19 cellular contexts compared by ENCODE assay signal in the genomic region with DNA sequence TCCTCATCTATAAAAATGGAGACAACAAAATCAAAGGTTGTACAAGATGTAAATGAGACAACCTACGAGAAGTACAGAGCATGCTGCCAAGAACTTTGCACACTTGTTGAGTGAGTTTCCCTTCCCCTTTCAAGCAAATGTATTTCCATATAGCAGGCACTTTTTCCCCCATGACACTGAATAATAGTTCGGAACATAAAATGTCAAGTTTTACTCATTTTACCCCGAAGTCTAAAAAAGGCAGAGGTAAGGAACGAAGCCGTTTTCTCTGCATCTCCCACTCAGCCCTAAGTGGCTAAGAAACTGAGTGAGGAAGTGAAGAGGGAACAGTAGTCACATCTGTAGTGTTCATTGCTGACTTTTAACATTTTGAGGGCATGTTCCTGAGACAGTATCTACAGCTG.
DNase-seq lines count a peak whose midpoint lies in the region; ATAC-seq and TF ChIP-seq lines count a peak whose summit lies in the region.
"Had no signal": no experiment of that assay in that cellular context is flagged by ENCODE, and none has a peak within 500 bp of the region (broad histone marks: within the 10 kb centered on the region; RNA-seq: fewer than 3 reads in every experiment).

No MANE protein-coding gene starts in this region.

- ATAC-seq in GM23338 = no peak
- ATAC-seq in HG03520 (IDR thresholded peaks at IDR 0.05; ENCODE audit: unreplicated experiment) = peak; percentile 60
- no peak for ATAC-seq in GM21447 (IDR thresholded peaks at IDR 0.05; ENCODE audit: unreplicated experiment)
- ATAC-seq: activated CD4-positive, alpha-beta T cell treated with anti-CD3 and anti-CD28 coated beads for 36 hours had no signal

- no peak for TF ChIP-seq POLR2A in suprapubic skin (IDR thresholded peaks at IDR 0.05)

- DNase-seq in GM23338 (ENCODE audit: low spot score) = no peak
- no peak for DNase-seq in suprapubic skin (ENCODE audit: low spot score in 2 of 2)
- no peak for DNase-seq in COLO668 (lab: John Stamatoyannopoulos, UW; ENCODE audit: unreplicated experiment)
- DNase-seq in epidermal melanocyte (ENCODE audit: insufficient read length, low spot score) = no peak
- DNase-seq: activated CD4-positive, alpha-beta T cell treated with anti-CD3 and anti-CD28 coated beads for 36 hours; activated naive CD4-positive, alpha-beta T cell treated with anti-CD3 and anti-CD28 coated beads, Interleukin-2, amount 50 U/mL, for 16 hours; DMS153; H7; head of caudate nucleus; NCI-H2081; retina; SHP77; substantia nigra had no signal

- H2AFZ ChIP-seq in GM23338 = 0 out of 2 replicates have a peak overlapping the region, but pooled peaks have one; percentile 92

- no peak overlapping the region for H3K4me3 ChIP-seq in GM23338
- H3K4me3 ChIP-seq in suprapubic skin = no peak overlapping the region
- H3K4me3 ChIP-seq: BLaER1, esophagus muscularis mucosa, MG63 had no signal

- no peaks in the 10 kb centered on the region for H3K9me3 Mint-ChIP-seq in GM23338

- H3K27me3 ChIP-seq in GM23338 (ENCODE audit: insufficient read depth) = no peaks in the 10 kb centered on the region
- no peaks in the 10 kb centered on the region for H3K27me3 ChIP-seq in suprapubic skin
- H3K27me3 ChIP-seq: BLaER1, esophagus muscularis mucosa, MG63 had no signal

- H4K20me1 ChIP-seq in GM23338 (replicated peaks; ENCODE audit: insufficient read depth) = no peaks in the 10 kb centered on the region; the same call in 1 of the 2 replicates
- H4K20me1 ChIP-seq: BLaER1 had no signal

- H3K4me3 Mint-ChIP-seq in GM23338 = no peak overlapping the region
- H3K4me3 Mint-ChIP-seq: activated CD4-positive, alpha-beta T cell treated with anti-CD3 and anti-CD28 coated beads for 36 hours had no signal

- TF ChIP-seq EP300 in suprapubic skin (IDR thresholded peaks at IDR 0.05) = no peak

- H3F3A ChIP-seq in GM23338 (replicated peaks; ENCODE audit: low read depth) = no peaks in the 10 kb centered on the region

- peaks cover 10% of the 10 kb centered on the region; the same call in 2 of the 3 replicates for H3K4me1 Mint-ChIP-seq in GM23338
- H3K4me1 Mint-ChIP-seq: activated CD4-positive, alpha-beta T cell treated with anti-CD3 and anti-CD28 coated beads for 36 hours had no signal

- no peaks in the 10 kb centered on the region for H3K27me3 Mint-ChIP-seq in GM23338 (ENCODE audit: insufficient read depth, low read depth, poor library complexity)

- H3K36me3 ChIP-seq in GM23338 (ENCODE audit: insufficient read depth) (no peaks in the 10 kb centered on the region), suprapubic skin (no peaks in the 10 kb centered on the region)
- H3K36me3 ChIP-seq: BLaER1, esophagus muscularis mucosa, MG63 had no signal

- H3K4me2 ChIP-seq in GM23338 = no peak overlapping the region
- H3K4me2 ChIP-seq: BLaER1 had no signal

- H3K36me3 Mint-ChIP-seq in GM23338 (ENCODE audit: low read depth) = no peaks in the 10 kb centered on the region

- no peaks in the 10 kb centered on the region for H3K79me2 ChIP-seq in GM23338 (replicated peaks; ENCODE audit: insufficient read depth)

- TF ChIP-seq CTCF in GM23338 (conservative IDR thresholded peaks at IDR 0.05; ENCODE audit: low read depth in 2 of 2) (no peak), VCaP (conservative IDR thresholded peaks at IDR 0.05) (no peak), suprapubic skin (IDR thresholded peaks at IDR 0.05) (no peak)

- 79% methylated on average over 5 of the region's 5 CpGs for WGBS in suprapubic skin

- H3K27ac ChIP-seq in GM23338 (ENCODE audit: low read depth) (no peak overlapping the region), VCaP (peak overlapping the region; percentile 50), suprapubic skin (peak overlapping the region; percentile 59)
- H3K27ac ChIP-seq: BLaER1, esophagus muscularis mucosa had no signal

- no peak overlapping the region for H3K27ac Mint-ChIP-seq in GM23338
- H3K27ac Mint-ChIP-seq: activated CD4-positive, alpha-beta T cell treated with anti-CD3 and anti-CD28 coated beads for 36 hours had no signal

- no peaks in the 10 kb centered on the region for H3K9me2 ChIP-seq in GM23338 (ENCODE audit: insufficient read depth)

- H3K9me3 ChIP-seq in suprapubic skin = no peaks in the 10 kb centered on the region
- H3K9me3 ChIP-seq: BLaER1, esophagus muscularis mucosa, MG63 had no signal

- H3K4me1 ChIP-seq in GM23338 (ENCODE audit: insufficient read depth) (peaks cover 15% of the 10 kb centered on the region), suprapubic skin (peaks cover 22% of the 10 kb centered on the region)
- H3K4me1 ChIP-seq: BLaER1 had no signal

TF ChIP-seq in GM23338, 12 proteins besides CTCF, POLR2A, EP300 and RAD21 (continues in another document):
- TF ChIP-seq EZH2phosphoT487 (IDR thresholded peaks at IDR 0.05; ENCODE audit: unreplicated experiment) (no peak), JUNB (IDR thresholded peaks at IDR 0.05; ENCODE audit: unreplicated experiment) (no peak), STAT1 (IDR thresholded peaks at IDR 0.05; ENCODE audit: unreplicated experiment) (no peak), NANOG (IDR thresholded peaks at IDR 0.05; ENCODE audit: borderline replicate concordance) (no peak), POLR2AphosphoS5 (IDR thresholded peaks at IDR 0.05; ENCODE audit: low read depth) (no peak), ZNF331 (CRISPR knock-in tag; IDR thresholded peaks at IDR 0.05; ENCODE audit: low read depth) (no peak), CREB1 (CRISPR knock-in tag; IDR thresholded peaks at IDR 0.05; ENCODE audit: low read depth) (no peak), ZNF114 (CRISPR knock-in tag; IDR thresholded peaks at IDR 0.05) (no peak), EZH2 (IDR thresholded peaks at IDR 0.05; ENCODE audit: low read depth, unreplicated experiment) (no peak)
- TF ChIP-seq, protein P1, sequence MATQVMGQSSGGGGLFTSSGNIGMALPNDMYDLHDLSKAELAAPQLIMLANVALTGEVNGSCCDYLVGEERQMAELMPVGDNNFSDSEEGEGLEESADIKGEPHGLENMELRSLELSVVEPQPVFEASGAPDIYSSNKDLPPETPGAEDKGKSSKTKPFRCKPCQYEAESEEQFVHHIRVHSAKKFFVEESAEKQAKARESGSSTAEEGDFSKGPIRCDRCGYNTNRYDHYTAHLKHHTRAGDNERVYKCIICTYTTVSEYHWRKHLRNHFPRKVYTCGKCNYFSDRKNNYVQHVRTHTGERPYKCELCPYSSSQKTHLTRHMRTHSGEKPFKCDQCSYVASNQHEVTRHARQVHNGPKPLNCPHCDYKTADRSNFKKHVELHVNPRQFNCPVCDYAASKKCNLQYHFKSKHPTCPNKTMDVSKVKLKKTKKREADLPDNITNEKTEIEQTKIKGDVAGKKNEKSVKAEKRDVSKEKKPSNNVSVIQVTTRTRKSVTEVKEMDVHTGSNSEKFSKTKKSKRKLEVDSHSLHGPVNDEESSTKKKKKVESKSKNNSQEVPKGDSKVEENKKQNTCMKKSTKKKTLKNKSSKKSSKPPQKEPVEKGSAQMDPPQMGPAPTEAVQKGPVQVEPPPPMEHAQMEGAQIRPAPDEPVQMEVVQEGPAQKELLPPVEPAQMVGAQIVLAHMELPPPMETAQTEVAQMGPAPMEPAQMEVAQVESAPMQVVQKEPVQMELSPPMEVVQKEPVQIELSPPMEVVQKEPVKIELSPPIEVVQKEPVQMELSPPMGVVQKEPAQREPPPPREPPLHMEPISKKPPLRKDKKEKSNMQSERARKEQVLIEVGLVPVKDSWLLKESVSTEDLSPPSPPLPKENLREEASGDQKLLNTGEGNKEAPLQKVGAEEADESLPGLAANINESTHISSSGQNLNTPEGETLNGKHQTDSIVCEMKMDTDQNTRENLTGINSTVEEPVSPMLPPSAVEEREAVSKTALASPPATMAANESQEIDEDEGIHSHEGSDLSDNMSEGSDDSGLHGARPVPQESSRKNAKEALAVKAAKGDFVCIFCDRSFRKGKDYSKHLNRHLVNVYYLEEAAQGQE (IDR thresholded peaks at IDR 0.05; ENCODE audit: unreplicated experiment) = no peak
- TF ChIP-seq, protein P2, sequence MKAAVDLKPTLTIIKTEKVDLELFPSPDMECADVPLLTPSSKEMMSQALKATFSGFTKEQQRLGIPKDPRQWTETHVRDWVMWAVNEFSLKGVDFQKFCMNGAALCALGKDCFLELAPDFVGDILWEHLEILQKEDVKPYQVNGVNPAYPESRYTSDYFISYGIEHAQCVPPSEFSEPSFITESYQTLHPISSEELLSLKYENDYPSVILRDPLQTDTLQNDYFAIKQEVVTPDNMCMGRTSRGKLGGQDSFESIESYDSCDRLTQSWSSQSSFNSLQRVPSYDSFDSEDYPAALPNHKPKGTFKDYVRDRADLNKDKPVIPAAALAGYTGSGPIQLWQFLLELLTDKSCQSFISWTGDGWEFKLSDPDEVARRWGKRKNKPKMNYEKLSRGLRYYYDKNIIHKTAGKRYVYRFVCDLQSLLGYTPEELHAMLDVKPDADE (IDR thresholded peaks at IDR 0.05) = no peak
